Comparison of ENCODE assay signal across 17 cellular contexts in genomic region chr1:43232482-43232881, GRCh38. TPM values are rescaled to one million over a fixed set of nuclear protein-coding genes. Genes with fewer than 3 reads are reported as not detected.
DNase-seq lines count a peak whose midpoint lies in the region; TF ChIP-seq lines count a peak whose summit lies in the region.
"Had no signal": no experiment of that assay in that cellular context is flagged by ENCODE, and none has a peak within 500 bp of the region (broad histone marks: within the 10 kb centered on the region; RNA-seq: fewer than 3 reads in every experiment).

No MANE protein-coding gene starts in this region.

- peak overlapping the region; percentile 35 for H3K4me3 Mint-ChIP-seq in MCF 10A (ENCODE audit: unreplicated experiment)

- peak overlapping the region; percentile 33 for H3K9ac ChIP-seq in HUES6 (ENCODE audit: low read length)
- H3K9ac ChIP-seq: KMS-11 had no signal

- peak overlapping the region; percentile 36 for H3K27ac Mint-ChIP-seq in MCF 10A (ENCODE audit: low read depth, unreplicated experiment)

- no peaks in the 10 kb centered on the region for H3K9me3 Mint-ChIP-seq in MCF 10A (ENCODE audit: unreplicated experiment)

- CTCF ChIA-PET in MCF 10A (lab: Yijun Ruan, JAX), result interaction anchor here (0.7 to 1.0 kb wide), 3 partner anchors 156 to 181 kb away, joined by 3 to 5 read pairs (median 4); no protein-coding TSS in a partner anchor

- H3K27me3 Mint-ChIP-seq in MCF 10A (ENCODE audit: insufficient read depth, unreplicated experiment), result no peaks in the 10 kb centered on the region

- H3K36me3 ChIP-seq in HUES6 (ENCODE audit: control insufficient read depth, insufficient read depth, low read length), result no peaks in the 10 kb centered on the region
- H3K36me3 ChIP-seq: adrenal gland had no signal

- no peak overlapping the region; the same call in 1 of the 2 replicates for H3K4me3 ChIP-seq in HUES6 (ENCODE audit: low read depth, low read length)
- H3K4me3 ChIP-seq: adrenal gland, mucosa of descending colon, SK-N-MC had no signal

- no TSS peak for BruUV-seq in MCF 10A (replicated peaks; lab: Mats Ljungman, UMichigan)

- no peak for TF ChIP-seq CTCF in MCF 10A (IDR thresholded peaks at IDR 0.05; ENCODE audit: unreplicated experiment)

- peaks cover 21% of the 10 kb centered on the region for H3K4me1 ChIP-seq in HUES6 (ENCODE audit: control insufficient read depth, insufficient read depth, low read length)

- H3K9me3 ChIP-seq in HUES6 (ENCODE audit: control insufficient read depth, insufficient read depth, low read depth, low read length), result no peaks in the 10 kb centered on the region
- H3K9me3 ChIP-seq: adrenal gland, mucosa of descending colon had no signal

- POLR2A ChIA-PET in MCF 10A (lab: Yijun Ruan, JAX), result interaction anchor here (0.7 to 3.9 kb wide), 7 partner anchors 9 to 527 kb away, joined by 3 to 18 read pairs (median 3); partner anchors contain the start of genes KDM4A, MED8 and SZT2

- H3K4me1 Mint-ChIP-seq in MCF 10A (ENCODE audit: insufficient read depth, unreplicated experiment), result peaks cover 18% of the 10 kb centered on the region

- DNase-seq in MCF 10A (ENCODE audit: unreplicated experiment), result no peak
- peak; percentile 61 for DNase-seq in inferior parietal cortex (ENCODE audit: extremely low spot score)
- peak; percentile 72 for DNase-seq in superior temporal gyrus (ENCODE audit: extremely low spot score)
- no peak for DNase-seq in HPDE6-E6E7 (ENCODE audit: extremely low spot score)
- no peak for DNase-seq in activated CD4-positive, alpha-beta T cell treated with anti-CD3 and anti-CD28 coated beads, Interleukin-2, amount 50 U/mL, for 4 hours
- no peak for DNase-seq in NAMALWA (ENCODE audit: low spot score)
- DNase-seq: activated CD4-positive, alpha-beta T cell treated with anti-CD3 and anti-CD28 coated beads for 1 hour; activated effector memory CD4-positive, alpha-beta T cell treated with Interleukin-2 at 50 U/mL for 16 hours; mucosa of descending colon; NCI-H1092 treated with DMSO at 0.1 percent for 48 hours; T1000 had no signal

- intact Hi-C loops in MCF 10A (cut with micrococcal nuclease), result loop anchor here (10.0 kb wide), 2 partner anchors 152 to 702 kb away; partner anchors contain the start of genes ARTN, MED8 and SZT2

- H3K27me3 ChIP-seq in HUES6 (ENCODE audit: control insufficient read depth, insufficient read depth, low read length), result no peaks in the 10 kb centered on the region
- H3K27me3 ChIP-seq: adrenal gland, foreskin keratinocyte had no signal

- H3K36me3 Mint-ChIP-seq in MCF 10A (ENCODE audit: insufficient read depth, unreplicated experiment), result no peaks in the 10 kb centered on the region

- no peak overlapping the region for H3K27ac ChIP-seq in HUES6 (ENCODE audit: low read depth, low read length)
- H3K27ac ChIP-seq: adrenal gland, foreskin keratinocyte, KMS-11, SK-N-MC had no signal

RNA-seq across cellular contexts. Expression of gene TMEM125, which starts 37.3 kb away (rescaled TPM):
- 3.1 and 3.8 TPM in 2 replicates for total RNA-seq in MCF 10A (2022)

RNA-seq across cellular contexts. Expression of gene C1orf210, which starts 52.9 kb away (rescaled TPM):
- 0.91 and 1.6 TPM in 2 replicates for total RNA-seq in MCF 10A (2022)
- total RNA-seq: adrenal gland, left cardiac atrium had no signal

Comparison
In these comparisons a context has a peak if more than half of its experiments do, and no peak if none do; other contexts are left out.
1. DNase-seq: peak in inferior parietal cortex (single experiment) and superior temporal gyrus (single experiment); none in MCF 10A (single experiment), HPDE6-E6E7 (single experiment), activated CD4-positive, alpha-beta T cell treated with anti-CD3 and anti-CD28 coated beads, Interleukin-2, amount 50 U/mL, for 4 hours (0 of 2) and NAMALWA (single experiment).